11 cellular contexts compared by ENCODE assay signal in the genomic region with DNA sequence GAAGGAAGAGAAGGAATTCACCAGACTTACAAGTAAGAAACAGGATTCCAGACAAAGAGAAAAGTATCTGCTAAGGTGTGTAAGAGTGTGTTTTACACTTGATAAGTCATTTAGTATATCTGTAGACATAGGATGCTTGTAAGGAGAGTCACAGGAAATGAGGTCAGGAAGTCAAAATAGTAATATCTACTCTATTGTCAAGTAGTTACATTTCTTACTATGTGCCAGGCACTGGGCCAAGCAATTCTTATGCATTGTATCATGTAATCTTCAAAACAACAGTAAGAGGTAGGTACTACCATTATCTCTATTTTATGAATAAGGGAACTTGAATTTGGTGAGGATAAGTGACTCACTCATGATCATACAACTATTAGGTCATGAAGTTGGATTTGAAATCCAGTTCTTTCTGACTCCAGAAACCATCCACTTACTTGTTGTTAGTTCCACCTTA.
DNase-seq lines count a peak whose midpoint lies in the region; FAIRE-seq and TF ChIP-seq lines count a peak whose summit lies in the region.
"Had no signal": no experiment of that assay in that cellular context is flagged by ENCODE, and none has a peak within 500 bp of the region (broad histone marks: within the 10 kb centered on the region; RNA-seq: fewer than 3 reads in every experiment).

No MANE protein-coding gene starts in this region.

- peak; percentile 70 for DNase-seq in EH (ENCODE audit: low read depth)
- DNase-seq in HTR-8/SVneo (ENCODE audit: insufficient read length, low spot score) = peak; percentile 27
- peak; percentile 11 for DNase-seq in astrocyte of the cerebellum (ENCODE audit: low read depth)
- DNase-seq in kidney glomerular epithelial cell (lab: John Stamatoyannopoulos, UW) = peak; percentile 86
- no peak for DNase-seq in AG08396 (ENCODE audit: low spot score)
- no peak for DNase-seq in stimulated activated CD8-positive, alpha-beta memory T cell treated with anti-CD3 and anti-CD28 coated beads, Interleukin-4, amount 100 ng/mL, for 48 hours
- DNase-seq in HUDEP-2 (lab: John Stamatoyannopoulos, UW; ENCODE audit: unreplicated experiment in 76 of 76) = no peak
- DNase-seq: aorta, NCI-H2227 treated with DMSO at 0.1 percent for 48 hours, Peyer's patch, right lobe of liver had no signal

- no peak for TF ChIP-seq CTCF in astrocyte of the cerebellum (IDR thresholded peaks at IDR 0.05; ENCODE audit: low read depth, low read length, missing control alignments)

- FAIRE-seq in HTR-8/SVneo (lab: Jason Lieb, UNC) = peak; percentile 52

- H3K4me3 ChIP-seq in astrocyte of the cerebellum (ENCODE audit: low read depth, low read length) = no peak overlapping the region
- H3K4me3 ChIP-seq: Peyer's patch, right lobe of liver had no signal

- in situ Hi-C loops in astrocyte of the cerebellum (cut with HindIII; ENCODE audit: low sequenced_read_pairs) = no loop called here

Comparison
In these comparisons a context has a peak if more than half of its experiments do, and no peak if none do; other contexts are left out.
1. DNase-seq: peak in EH (single experiment), HTR-8/SVneo (single experiment), astrocyte of the cerebellum (single experiment) and kidney glomerular epithelial cell (single experiment); none in AG08396 (single experiment), stimulated activated CD8-positive, alpha-beta memory T cell treated with anti-CD3 and anti-CD28 coated beads, Interleukin-4, amount 100 ng/mL, for 48 hours (single experiment) and HUDEP-2 (0 of 76).